In the genomic region with DNA sequence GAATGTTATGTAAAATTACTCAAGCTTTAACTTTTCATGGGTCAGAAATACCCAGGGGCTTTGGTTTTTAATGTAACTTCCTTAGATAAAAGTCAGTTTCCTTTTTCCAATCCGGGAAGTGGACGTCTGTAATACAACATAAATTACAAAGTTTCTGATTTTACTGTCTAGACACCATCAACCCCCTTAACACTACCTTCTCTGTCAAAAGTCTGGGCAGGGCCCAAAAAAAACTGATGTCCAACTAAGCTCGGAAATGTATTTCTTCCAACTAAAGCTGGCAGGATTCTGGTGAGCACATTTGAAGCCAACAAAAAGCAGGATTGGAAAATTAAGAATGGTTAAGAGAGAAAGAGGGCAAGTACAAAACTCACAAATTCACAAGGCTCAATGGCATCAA, we compare ENCODE assay signal across 17 cellular contexts. TPM values are rescaled to one million over a fixed set of nuclear protein-coding genes. Genes with fewer than 3 reads are reported as not detected.
DNase-seq lines count a peak whose midpoint lies in the region; ATAC-seq, FAIRE-seq and TF ChIP-seq lines count a peak whose summit lies in the region.
"Had no signal": no experiment of that assay in that cellular context is flagged by ENCODE, and none has a peak within 500 bp of the region (broad histone marks: within the 10 kb centered on the region; RNA-seq: fewer than 3 reads in every experiment).

No MANE protein-coding gene starts in this region.

- H3K27me3 ChIP-seq in SK-N-SH (ENCODE audit: insufficient read depth) = no peaks in the 10 kb centered on the region
- H3K27me3 ChIP-seq in Panc1 (ENCODE audit: control insufficient read depth, insufficient read depth, low read length) = no peaks in the 10 kb centered on the region
- H3K27me3 ChIP-seq: BLaER1 treated with 17β-estradiol and CSF1 and Interleukin-3, amounts not matched to agents 10 nM and 100 nM had no signal

- H3K27ac ChIP-seq in SK-N-SH (ENCODE audit: low read depth in 2 of 2, low read length in 1 of 2) (peak overlapping the region in 1 of 2 experiments; percentile 59; a peak in 3 of 4 replicates), Panc1 (ENCODE audit: low read length) (peak overlapping the region; percentile 19)
- H3K27ac ChIP-seq: 22Rv1; BLaER1 treated with 17β-estradiol and CSF1 and Interleukin-3, amounts not matched to agents 10 nM and 100 nM had no signal

- no peak for FAIRE-seq in GM19239 (lab: Jason Lieb, UNC)
- FAIRE-seq: HepG2 had no signal

- peak overlapping the region; percentile 30; the same call in 1 of the 2 replicates for H3K9ac ChIP-seq in SK-N-SH
- H3K9ac ChIP-seq: BLaER1 treated with 17β-estradiol and CSF1 and Interleukin-3, amounts not matched to agents 10 nM and 100 nM had no signal

- TF ChIP-seq CTCF in SK-N-SH (IDR thresholded peaks at IDR 0.05) (no peak), Panc1 (IDR thresholded peaks at IDR 0.05) (no peak)

- POLR2A ChIA-PET in SK-N-SH (lab: Yijun Ruan, JAX) (no interaction called here), Panc1 (lab: Charles Lee) (interaction anchor here (0.6 kb wide), 1 partner anchor 935 kb away, joined by 8 read pairs; the partner anchor contains the start of gene SPATA1)

- H3K4me1 ChIP-seq in SK-N-SH (ENCODE audit: control insufficient read depth in 1 of 2, insufficient read depth in 2 of 2, low read depth in 1 of 2, low read length in 1 of 2) = peaks cover 16 to 39% of the 10 kb centered on the region in 2 experiments
- peaks cover 17% of the 10 kb centered on the region for H3K4me1 ChIP-seq in Panc1 (ENCODE audit: control insufficient read depth, insufficient read depth, low read length)

- no peak overlapping the region for H2AFZ ChIP-seq in SK-N-SH (ENCODE audit: low read depth)

- H4K20me1 ChIP-seq in SK-N-SH (ENCODE audit: insufficient read depth) = peaks cover 8% of the 10 kb centered on the region; the same call in 1 of the 2 replicates
- H4K20me1 ChIP-seq: BLaER1 treated with 17β-estradiol and CSF1 and Interleukin-3, amounts not matched to agents 10 nM and 100 nM had no signal

- CTCF ChIA-PET in SK-N-SH (lab: Yijun Ruan, JAX) = interaction anchor here (1.9 kb wide), 1 partner anchor 12 kb away, joined by 5 read pairs; no protein-coding TSS in a partner anchor
- CTCF ChIA-PET in Panc1 (lab: Charles Lee) = interaction anchor here (0.5 to 0.7 kb wide), 2 partner anchors 64 to 156 kb away, joined by 3 to 5 read pairs; no protein-coding TSS in a partner anchor

- H3K9me2 ChIP-seq in SK-N-SH = no peaks in the 10 kb centered on the region

- H3F3A ChIP-seq in SK-N-SH (replicated peaks; ENCODE audit: insufficient read depth) = peaks cover 21% of the 10 kb centered on the region

- in situ Hi-C loops in Panc1 (cut with HindIII; ENCODE audit: low pct_unique_long_range_greater_than_20kb, low sequenced_read_pairs) = no loop called here

- H3K4me2 ChIP-seq in SK-N-SH = peak overlapping the region; percentile 50
- H3K4me2 ChIP-seq: BLaER1 treated with 17β-estradiol and CSF1 and Interleukin-3, amounts not matched to agents 10 nM and 100 nM had no signal

- peaks cover 95% of the 10 kb centered on the region for H3K79me2 ChIP-seq in SK-N-SH (ENCODE audit: insufficient read depth)

- intact Hi-C loops in Panc1 (cut with micrococcal nuclease; ENCODE audit: unreplicated experiment) = no loop called here

- H3K36me3 ChIP-seq in SK-N-SH (replicated peaks in 1 of 2; ENCODE audit: control insufficient read depth in 1 of 2, insufficient read depth in 2 of 2, low read length in 1 of 2) = peaks cover 0 to 17% of the 10 kb centered on the region in 2 experiments
- no peaks in the 10 kb centered on the region for H3K36me3 ChIP-seq in Panc1 (ENCODE audit: control insufficient read depth, insufficient read depth, low read length)
- H3K36me3 ChIP-seq: BLaER1 treated with 17β-estradiol and CSF1 and Interleukin-3, amounts not matched to agents 10 nM and 100 nM had no signal

- DNase-seq in SK-N-SH (no peak), Panc1 (ENCODE audit: low read depth, low spot score) (no peak), fibroblast of peridontal ligament (ENCODE audit: extremely low read depth) (peak; percentile 23), pons (ENCODE audit: low spot score) (peak; percentile 25), GM19239 (ENCODE audit: insufficient read length, low spot score) (no peak), SIG-M5 (lab: John Stamatoyannopoulos, UW) (no peak), AML-193 (lab: John Stamatoyannopoulos, UW) (no peak)
- DNase-seq: H7, Karpas-422, NCI-H1105 treated with DMSO at 0.1 percent for 48 hours, NCI-H187, NCI-H748 treated with DMSO at 0.1 percent for 48 hours, PC-3 had no signal

- no peak for TF ChIP-seq EP300 in SK-N-SH (IDR thresholded peaks at IDR 0.05; ENCODE audit: borderline replicate concordance in 1 of 2, low read depth in 1 of 2, low read length in 1 of 2)

- H3K4me3 ChIP-seq in SK-N-SH (ENCODE audit: low read depth in 2 of 2, low read length in 1 of 2) = no peak overlapping the region
- no peak overlapping the region for H3K4me3 ChIP-seq in Panc1 (ENCODE audit: low read depth in 2 of 2, low read length in 2 of 2)
- H3K4me3 ChIP-seq: BLaER1 treated with 17β-estradiol and CSF1 and Interleukin-3, amounts not matched to agents 10 nM and 100 nM had no signal

- TF ChIP-seq RAD21 in SK-N-SH (IDR thresholded peaks at IDR 0.05; ENCODE audit: low read length) = no peak

- BruUV-seq in Panc1 (replicated peaks; lab: Mats Ljungman, UMichigan) = no TSS peak

- H3K9me3 ChIP-seq in SK-N-SH (no peaks in the 10 kb centered on the region), Panc1 (ENCODE audit: control insufficient read depth, insufficient read depth, low read depth, low read length) (no peaks in the 10 kb centered on the region)
- H3K9me3 ChIP-seq: BLaER1 treated with 17β-estradiol and CSF1 and Interleukin-3, amounts not matched to agents 10 nM and 100 nM had no signal

- WGBS in SK-N-SH (ENCODE audit: low lambda C conversion rate) = 64% methylated on average over 3 of the region's 3 CpGs

- ATAC-seq in SK-N-SH treated with all-trans-retinoic acid at 6 μM for 48 hours (no peak; the same call in 1 of the 3 replicates), Panc1 (no peak)
- ATAC-seq: HepG2, PC-3 had no signal

TF ChIP-seq in SK-N-SH, 30 proteins besides CTCF, POLR2A, EP300 and RAD21 (continues in another document):
- no peak for TF ChIP-seq ZBTB33 (IDR thresholded peaks at IDR 0.05; ENCODE audit: borderline replicate concordance, low read depth)

TF ChIP-seq in SK-N-SH treated with all-trans-retinoic acid at 6 μM for 48 hours, 23 proteins besides CTCF, POLR2A, EP300 and RAD21:
- TF ChIP-seq TOX (CRISPR knock-in tag; IDR thresholded peaks at IDR 0.05; ENCODE audit: borderline replicate concordance) = no peak
- no peak for TF ChIP-seq BACH2 (CRISPR knock-in tag; IDR thresholded peaks at IDR 0.05; ENCODE audit: borderline replicate concordance)
- TF ChIP-seq CSRNP3 (CRISPR knock-in tag; IDR thresholded peaks at IDR 0.05) = no peak

RNA-seq across cellular contexts. Expression of gene DDAH1, which starts 24.4 kb away (rescaled TPM):
- 64.3 and 80.2 TPM in 2 replicates for polyA plus RNA-seq in SK-N-SH (2012; rRNA removed)
- polyA plus RNA-seq in SK-N-SH (2012; cell fraction: cytosol; rRNA removed) = 71.3 and 82.7 TPM in 2 replicates
- 37.6 and 47.8 TPM in 2 replicates for polyA plus RNA-seq in SK-N-SH (2012; cell fraction: nucleus; rRNA removed)
- total RNA-seq in Panc1 (2021; ENCODE audit: unreplicated experiment) = 85.4 TPM
- polyA plus RNA-seq in Panc1 (2012; ENCODE audit: insufficient read length) = 34.5 TPM

Comparison
In these comparisons a context has a peak if more than half of its experiments do, and no peak if none do; other contexts are left out.
1. DNase-seq: peak in fibroblast of peridontal ligament (single experiment) and pons (single experiment); none in SK-N-SH (single experiment), Panc1 (single experiment), GM19239 (single experiment), SIG-M5 (single experiment) and AML-193 (0 of 2).